8 cellular contexts compared by ENCODE assay signal in genomic region chr14:60722836-60723217, GRCh38. TPM values are rescaled to one million over a fixed set of nuclear protein-coding genes. Genes with fewer than 3 reads are reported as not detected.
DNase-seq lines count a peak whose midpoint lies in the region; ATAC-seq and TF ChIP-seq lines count a peak whose summit lies in the region.

No MANE protein-coding gene starts in this region.

- no peak overlapping the region for H3K27ac ChIP-seq in CD8-positive, alpha-beta T cell (ENCODE audit: low read depth, low read length)
- H3K27ac ChIP-seq in ascending aorta (peak overlapping the region; percentile 73 to 77), stomach smooth muscle (ENCODE audit: low read length) (no peak overlapping the region)

- H3K9ac ChIP-seq in stomach smooth muscle (ENCODE audit: low read length in 2 of 2): peak overlapping the region in 1 of 2 donors; percentile 80

- intact Hi-C loops in CD8-positive, alpha-beta T cell (cut with DNase I, micrococcal nuclease): loop anchor here in 1 of 2 experiments (5.0 to 10.0 kb wide), 2 partner anchors 259 to 532 kb away; partner anchors contain the start of genes SLC38A6 and TRMT5
- intact Hi-C loops in ascending aorta (cut with DNase I): loop anchor here (1.0 to 5.0 kb wide), 3 partner anchors 54 to 257 kb away; no protein-coding TSS in a partner anchor

- CTCF ChIA-PET in CD8-positive, alpha-beta T cell (lab: Charles Lee): interaction anchor here (2.1 kb wide), 1 partner anchor 11 kb away, joined by 6 read pairs; no protein-coding TSS in a partner anchor

- H3K4me3 Mint-ChIP-seq in CD8-positive, alpha-beta T cell: peak overlapping the region; percentile 89
- peak overlapping the region; percentile 85 to 96 (median 91) for H3K4me3 Mint-ChIP-seq in IgD-negative memory B cell

- peaks cover 14% of the 10 kb centered on the region for H3K4me1 ChIP-seq in CD8-positive, alpha-beta T cell (ENCODE audit: insufficient read depth, low read length)
- H3K4me1 ChIP-seq in ascending aorta (no peaks in the 10 kb centered on the region), stomach smooth muscle (ENCODE audit: control insufficient read depth, insufficient read depth, low read length) (peaks cover 15% of the 10 kb centered on the region)

- H3K36me3 ChIP-seq in CD8-positive, alpha-beta T cell (ENCODE audit: insufficient read depth, low read length): no peaks in the 10 kb centered on the region
- H3K36me3 ChIP-seq in ascending aorta: no peaks in the 10 kb centered on the region
- H3K36me3 ChIP-seq in stomach smooth muscle (ENCODE audit: control insufficient read depth in 2 of 2, insufficient read depth in 2 of 2, low read length in 2 of 2): peaks cover 0 to 2% of the 10 kb centered on the region in 2 donors

- H3K9me3 Mint-ChIP-seq in CD8-positive, alpha-beta T cell: no peaks in the 10 kb centered on the region
- peaks cover 0 to 3% (median 0%) of the 10 kb centered on the region in 3 donors for H3K9me3 Mint-ChIP-seq in IgD-negative memory B cell

- H3K27ac Mint-ChIP-seq in CD8-positive, alpha-beta T cell: no peak overlapping the region
- H3K27ac Mint-ChIP-seq in IgD-negative memory B cell: no peak overlapping the region

- DNase-seq in CD8-positive, alpha-beta T cell: no peak
- no peak for DNase-seq in ascending aorta (ENCODE audit: low spot score in 2 of 2)
- peak; percentile 45 for DNase-seq in iPS-NIHi7 (ENCODE audit: extremely low spot score)
- DNase-seq in NCI-H1930 (lab: John Stamatoyannopoulos, UW): no peak

- no peaks in the 10 kb centered on the region for H3K36me3 Mint-ChIP-seq in CD8-positive, alpha-beta T cell
- H3K36me3 Mint-ChIP-seq in IgD-negative memory B cell: peaks cover 2% of the 10 kb centered on the region

- peak overlapping the region; percentile 75 for H3K4me3 ChIP-seq in CD8-positive, alpha-beta T cell (ENCODE audit: low read depth, low read length)
- H3K4me3 ChIP-seq in ascending aorta (peak overlapping the region; percentile 75 to 76), stomach smooth muscle (ENCODE audit: low read length in 2 of 2) (peak overlapping the region; percentile 82 to 96)

- peaks cover 21% of the 10 kb centered on the region for H3K4me1 Mint-ChIP-seq in CD8-positive, alpha-beta T cell (ENCODE audit: low read depth)
- H3K4me1 Mint-ChIP-seq in IgD-negative memory B cell: peaks cover 5 to 6% (median 6%) of the 10 kb centered on the region in 3 donors

- H3K27me3 Mint-ChIP-seq in CD8-positive, alpha-beta T cell (ENCODE audit: low read depth): peaks cover 70% of the 10 kb centered on the region
- H3K27me3 Mint-ChIP-seq in IgD-negative memory B cell: peaks cover 52% of the 10 kb centered on the region

- no peak for ATAC-seq in CD8-positive, alpha-beta T cell
- ATAC-seq in HG02610 (IDR thresholded peaks at IDR 0.05; ENCODE audit: unreplicated experiment) (no peak), GM19035 (IDR thresholded peaks at IDR 0.05; ENCODE audit: unreplicated experiment) (no peak)

- H3K9me3 ChIP-seq in CD8-positive, alpha-beta T cell (ENCODE audit: low read length): no peaks in the 10 kb centered on the region
- H3K9me3 ChIP-seq in ascending aorta (no peaks in the 10 kb centered on the region), stomach smooth muscle (ENCODE audit: control insufficient read depth in 2 of 2, low read length in 2 of 2) (no peaks in the 10 kb centered on the region)

- peaks cover 51% of the 10 kb centered on the region for H3K27me3 ChIP-seq in CD8-positive, alpha-beta T cell (ENCODE audit: insufficient read depth, low read length)
- H3K27me3 ChIP-seq in ascending aorta (no peaks in the 10 kb centered on the region), stomach smooth muscle (ENCODE audit: control insufficient read depth in 1 of 2, insufficient read depth in 2 of 2, low read length in 2 of 2) (peaks cover 6 to 18% of the 10 kb centered on the region in 2 donors)

- POLR2A ChIA-PET in CD8-positive, alpha-beta T cell (lab: Charles Lee): no interaction called here

- TF ChIP-seq CTCF in CD8-positive, alpha-beta T cell (IDR thresholded peaks at IDR 0.05): no peak
- no peak for TF ChIP-seq CTCF in ascending aorta (IDR thresholded peaks at IDR 0.05)

RNA-seq across cellular contexts. Expression of gene SIX4, which starts 1.3 kb away (rescaled TPM):
- not detected for total RNA-seq in CD8-positive, alpha-beta T cell
- not detected for polyA plus RNA-seq in IgD-negative memory B cell
- 1.4 TPM for total RNA-seq in ascending aorta

RNA-seq across cellular contexts. Expression of gene MNAT1, which starts 11.7 kb away (rescaled TPM):
- total RNA-seq in CD8-positive, alpha-beta T cell: 10 to 100 TPM; 12.0 to 14.5 TPM
- polyA plus RNA-seq in IgD-negative memory B cell: 18.0 TPM
- 37.5 TPM for total RNA-seq in ascending aorta

Comparison
In these comparisons a context has a peak if more than half of its experiments do, and no peak if none do; other contexts are left out.
1. H3K27ac ChIP-seq: peak in ascending aorta (2 of 2); none in CD8-positive, alpha-beta T cell (single experiment) and stomach smooth muscle (single experiment).
2. Peak in every context shown above with its lines, with median percentiles within 50 percentile points of each other: H3K4me3 ChIP-seq.